ENCODE assay signal across 6 cellular contexts in the genomic region with DNA sequence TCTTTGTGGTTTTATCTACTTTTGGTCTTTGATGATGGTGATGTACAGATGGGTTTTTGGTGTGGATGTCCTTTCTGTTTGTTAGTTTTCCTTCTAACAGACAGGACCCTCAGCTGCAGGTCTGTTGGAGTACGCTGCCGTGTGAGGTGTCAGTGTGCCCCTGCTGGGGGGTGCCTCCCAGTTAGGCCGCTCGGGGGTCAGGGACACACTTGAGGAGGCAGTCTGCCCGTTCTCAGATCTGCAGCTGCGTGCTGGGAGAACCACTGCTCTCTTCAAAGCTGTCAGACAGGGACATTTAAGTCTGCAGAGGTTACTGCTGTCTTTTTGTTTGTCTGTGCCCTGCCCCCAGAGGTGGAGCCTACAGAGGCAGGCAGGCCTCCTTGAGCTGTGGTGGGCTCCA.
DNase-seq lines count a peak whose midpoint lies in the region; ATAC-seq and TF ChIP-seq lines count a peak whose summit lies in the region.
"Not testable (repeated sequence)": the region's sequence is repeated elsewhere in the genome, so short reads cannot be mapped to it uniquely, and the experiment has no call there.

No MANE protein-coding gene starts in this region.

- not testable (repeated sequence) for H3K79me1 ChIP-seq in H9 (ENCODE audit: insufficient read depth, low read depth, low read length, poor library complexity, severe bottlenecking)

- not testable (repeated sequence) for H3K36me3 ChIP-seq in HUES6 (ENCODE audit: control insufficient read depth, insufficient read depth, low read length); endodermal cell (ENCODE audit: control insufficient read depth, insufficient read depth, low read length)

- not testable (repeated sequence) for H2BK15ac ChIP-seq in H9 (ENCODE audit: low read depth, low read length)

- not testable (repeated sequence) for DNase-seq in H9; WTC11 (ENCODE audit: low spot score); endodermal cell; neural crest cell (ENCODE audit: low read depth, low spot score); progenitor cell of endocrine pancreas (ENCODE audit: low spot score, unreplicated experiment)

- not testable (repeated sequence) for H4K5ac ChIP-seq in H9 (ENCODE audit: insufficient read length, low read depth, low read length)

- WGBS in H9 (ENCODE audit: extremely low coverage, insufficient read length, low lambda C conversion rate): no CpG with 5 or more reads among the region's 6 CpGs
- WGBS in endodermal cell (ENCODE audit: insufficient coverage in 1 of 2, insufficient read length in 1 of 2), 2 experiments: 57% methylated on average over 5 of the region's 6 CpGs; no CpG with 5 or more reads in 1 of the 2 experiments

- not testable (repeated sequence) for H4K8ac ChIP-seq in H9 (replicated peaks; ENCODE audit: insufficient read length, low read depth, low read length)

- H2AFZ ChIP-seq in H9 (ENCODE audit: low read length): not testable (repeated sequence)

- not testable (repeated sequence) for H3K27me3 ChIP-seq in H9 (ENCODE audit: insufficient read depth, low read length); HUES6 (ENCODE audit: control insufficient read depth, insufficient read depth, low read length); endodermal cell (ENCODE audit: control insufficient read depth, insufficient read depth, low read length, poor library complexity, severe bottlenecking)

- H3K23me2 ChIP-seq in H9 (ENCODE audit: insufficient read length, low read depth, low read length, poor library complexity, severe bottlenecking): not testable (repeated sequence)

- not testable (repeated sequence) for H3T11ph ChIP-seq in H9 (ENCODE audit: low read length)

- H3K23ac ChIP-seq in H9 (ENCODE audit: insufficient read length, low read depth, low read length): not testable (repeated sequence)

- H3K36me3 Mint-ChIP-seq in H9 (ENCODE audit: insufficient read depth in 1 of 3, low read depth in 3 of 3); WTC11; endodermal cell (ENCODE audit: low read depth); neural crest cell (ENCODE audit: low read depth); progenitor cell of endocrine pancreas (ENCODE audit: insufficient read depth): not testable (repeated sequence)

- not testable (repeated sequence) for H2BK5ac ChIP-seq in H9 (ENCODE audit: insufficient read length, low read length)

- H2BK12ac ChIP-seq in H9 (ENCODE audit: insufficient read length, low read depth, low read length): not testable (repeated sequence)

- H4K91ac ChIP-seq in H9 (ENCODE audit: insufficient read length, low read depth, low read length): not testable (repeated sequence)

- H3K27ac Mint-ChIP-seq in H9, endodermal cell, progenitor cell of endocrine pancreas: not testable (repeated sequence)
- H3K27ac Mint-ChIP-seq in WTC11: 0 out of 2 replicates have a peak overlapping the region, but pooled peaks have one; percentile 45
- H3K27ac Mint-ChIP-seq in neural crest cell (ENCODE audit: unreplicated experiment): peak overlapping the region; percentile 99

- H3K4ac ChIP-seq in H9 (ENCODE audit: low read depth, low read length): not testable (repeated sequence)

- H3K56ac ChIP-seq in H9 (ENCODE audit: insufficient read length, low read depth, low read length): not testable (repeated sequence)

- not testable (repeated sequence) for H3K27ac ChIP-seq in H9 (ENCODE audit: insufficient read length, low read depth, low read length); HUES6 (ENCODE audit: low read depth, low read length); endodermal cell (ENCODE audit: low read depth, low read length)

- H3K4me3 ChIP-seq in HUES6 (ENCODE audit: low read depth, low read length): peak overlapping the region; percentile 85; the same call in 1 of the 2 replicates
- not testable (repeated sequence) for H3K4me3 ChIP-seq in endodermal cell (ENCODE audit: low read length)

- not testable (repeated sequence) for ATAC-seq in WTC11

- not testable (repeated sequence) for H3K79me2 ChIP-seq in H9 (ENCODE audit: insufficient read depth, low read length)

- not testable (repeated sequence) for TF ChIP-seq CTCF in H9 (conservative IDR thresholded peaks at IDR 0.05); WTC11 (IDR thresholded peaks at IDR 0.05); endodermal cell (conservative IDR thresholded peaks at IDR 0.05); neural crest cell (conservative IDR thresholded peaks at IDR 0.05); progenitor cell of endocrine pancreas (IDR thresholded peaks at IDR 0.05; ENCODE audit: unreplicated experiment)

- H3K9ac ChIP-seq in H9 (ENCODE audit: extremely low read depth, insufficient read length, low read length); HUES6 (ENCODE audit: low read length); endodermal cell (ENCODE audit: extremely low read depth, low read length, poor library complexity, severe bottlenecking): not testable (repeated sequence)

- H3K4me2 ChIP-seq in H9 (ENCODE audit: insufficient read depth, insufficient read length, low read length): not testable (repeated sequence)

- peak overlapping the region; percentile 90 to 92 for H3K4me3 Mint-ChIP-seq in H9
- peak overlapping the region; percentile 96 for H3K4me3 Mint-ChIP-seq in WTC11
- peak overlapping the region; percentile 84 for H3K4me3 Mint-ChIP-seq in endodermal cell
- peak overlapping the region; percentile 93 for H3K4me3 Mint-ChIP-seq in neural crest cell
- H3K4me3 Mint-ChIP-seq in progenitor cell of endocrine pancreas (ENCODE audit: low read depth): peak overlapping the region; percentile 93

- not testable (repeated sequence) for H3K14ac ChIP-seq in H9 (ENCODE audit: insufficient read depth, low read length)

- H3K9me3 Mint-ChIP-seq in H9; WTC11; endodermal cell; neural crest cell; progenitor cell of endocrine pancreas (ENCODE audit: low read depth): not testable (repeated sequence)

- POLR2A ChIA-PET in WTC11 (lab: Charles Lee): not testable (repeated sequence)

- CTCF ChIA-PET in WTC11 (lab: Charles Lee): not testable (repeated sequence)

- not testable (repeated sequence) for H3K9me3 ChIP-seq in H9 (ENCODE audit: control insufficient read depth, low read depth, low read length); HUES6 (ENCODE audit: control insufficient read depth, insufficient read depth, low read depth, low read length); endodermal cell (ENCODE audit: control insufficient read depth, low read length)

- H3K18ac ChIP-seq in H9 (ENCODE audit: insufficient read length, low read depth, low read length): not testable (repeated sequence)

- not testable (repeated sequence) for H3K4me1 ChIP-seq in H9 (ENCODE audit: insufficient read depth, low read length); HUES6 (ENCODE audit: control insufficient read depth, insufficient read depth, low read length); endodermal cell (ENCODE audit: control insufficient read depth, insufficient read depth, low read length)

- not testable (repeated sequence) for H4K20me1 ChIP-seq in H9 (ENCODE audit: control insufficient read depth, insufficient read depth, insufficient read length)

- H3K4me1 Mint-ChIP-seq in H9; endodermal cell; neural crest cell; progenitor cell of endocrine pancreas (ENCODE audit: low read depth): not testable (repeated sequence)
- peaks cover 11% of the 10 kb centered on the region for H3K4me1 Mint-ChIP-seq in WTC11

- not testable (repeated sequence) for H2BK20ac ChIP-seq in H9 (ENCODE audit: low read depth, low read length, poor library complexity, severe bottlenecking)

- H2BK120ac ChIP-seq in H9 (ENCODE audit: low read depth, low read length, poor library complexity, severe bottlenecking): not testable (repeated sequence)

- H2AK5ac ChIP-seq in H9 (ENCODE audit: insufficient read length, low read length): not testable (repeated sequence)

- H3K27me3 Mint-ChIP-seq in H9 (ENCODE audit: low read depth); WTC11 (ENCODE audit: low read depth); endodermal cell (ENCODE audit: insufficient read depth); neural crest cell (ENCODE audit: low read depth); progenitor cell of endocrine pancreas: not testable (repeated sequence)
